Comparison of ENCODE assay signal across 13 cellular contexts in genomic region chr2:8796878-8797550, GRCh38. TPM values are rescaled to one million over a fixed set of nuclear protein-coding genes. Genes with fewer than 3 reads are reported as not detected.
A peak's percentile ranks its signal among the peaks of the same experiment; 100 is the strongest.
DNase-seq lines count a peak whose midpoint lies in the region; ATAC-seq, FAIRE-seq and TF ChIP-seq lines count a peak whose summit lies in the region.
"Had no signal": no experiment of that assay in that cellular context is flagged by ENCODE, and none has a peak within 500 bp of the region (broad histone marks: within the 10 kb centered on the region; RNA-seq: fewer than 3 reads in every experiment).

No MANE protein-coding gene starts in this region.

- no peak overlapping the region for H2AFZ ChIP-seq in GM12878 (ENCODE audit: control insufficient read depth, low read depth, low read length)

- WGBS in GM12878 (ENCODE audit: insufficient coverage, insufficient replicate concordance, low lambda C conversion rate, missing lambda C conversion rate): 48% methylated on average over 6 of the region's 6 CpGs

- peak overlapping the region; percentile 8 for H3K27ac Mint-ChIP-seq in activated CD4-positive, alpha-beta T cell treated with anti-CD3 and anti-CD28 coated beads for 36 hours

- peak overlapping the region; percentile 38; the same call in 1 of the 2 replicates for H3K4me2 ChIP-seq in GM12878 (ENCODE audit: control insufficient read depth, insufficient read depth)

- ATAC-seq in activated CD4-positive, alpha-beta T cell treated with anti-CD3 and anti-CD28 coated beads for 36 hours: peak; percentile 80
- ATAC-seq in GM21515 (IDR thresholded peaks at IDR 0.05; ENCODE audit: unreplicated experiment): peak; percentile 80
- peak; percentile 70 for ATAC-seq in HG03439 (IDR thresholded peaks at IDR 0.05; ENCODE audit: unreplicated experiment)
- ATAC-seq in GM12878: peak; percentile 74
- no peak for ATAC-seq in GM21825 (IDR thresholded peaks at IDR 0.05; ENCODE audit: unreplicated experiment)
- ATAC-seq in HG02642 (IDR thresholded peaks at IDR 0.05; ENCODE audit: poor library complexity, unreplicated experiment): no peak

- H3K4me3 ChIP-seq in GM12878: 0 out of 2 replicates have a peak overlapping the region, but pooled peaks have one; percentile 6
- H3K4me3 ChIP-seq: esophagus muscularis mucosa had no signal

- DNase-seq in activated CD4-positive, alpha-beta T cell treated with anti-CD3 and anti-CD28 coated beads for 36 hours: peak; percentile 46
- no peak for DNase-seq in activated CD4-positive, alpha-beta T cell treated with anti-CD3 and anti-CD28 coated beads for 48 hours
- DNase-seq in GM12878 (ENCODE audit: low read depth, low spot score) (peak; percentile 33), H4 (ENCODE audit: low spot score) (no peak)
- DNase-seq: NCI-H1694 had no signal

- no TSS peak for BruUV-seq in GM12878 (replicated peaks; lab: Mats Ljungman, UMichigan)

- peaks cover 0 to 8% of the 10 kb centered on the region in 2 experiments; a peak in 2 of 4 replicates for H3K36me3 ChIP-seq in GM12878 (ENCODE audit: control insufficient read depth in 2 of 2, insufficient read depth in 2 of 2, low read length in 1 of 2)

- no peaks in the 10 kb centered on the region; the same call in 1 of the 2 replicates for H4K20me1 ChIP-seq in GM12878 (ENCODE audit: control insufficient read depth, insufficient read depth)

- no peaks in the 10 kb centered on the region for H3K27me3 Mint-ChIP-seq in activated CD4-positive, alpha-beta T cell treated with anti-CD3 and anti-CD28 coated beads for 36 hours

- FAIRE-seq in GM12878 (lab: Jason Lieb, UNC): no peak
- FAIRE-seq: bronchial epithelial cell, GM18507 had no signal

- intact Hi-C loops in activated CD4-positive, alpha-beta T cell treated with anti-CD3 and anti-CD28 coated beads for 36 hours (cut with DNase I, micrococcal nuclease): no loop called here
- intact Hi-C loops in GM12878 (cut with micrococcal nuclease; ENCODE audit: unreplicated experiment): no loop called here

- TF ChIP-seq CTCF in GM12878 (IDR thresholded peaks at IDR 0.05 in 2 of 3, conservative IDR thresholded peaks at IDR 0.05 in 1 of 3; ENCODE audit: control insufficient read depth in 2 of 3, extremely low read depth in 1 of 3, insufficient read depth in 1 of 3, low read depth in 3 of 3, low read length in 3 of 3): no peak

- SMC1A ChIA-PET in GM12878 (lab: Charles Lee; ENCODE audit: uncharacterized antibody, unreplicated experiment): interaction anchor here (1.3 to 1.7 kb wide), 3 partner anchors 9 to 25 kb away, joined by 3 to 4 read pairs (median 4); no protein-coding TSS in a partner anchor

- H3K9me3 Mint-ChIP-seq in activated CD4-positive, alpha-beta T cell treated with anti-CD3 and anti-CD28 coated beads for 36 hours (ENCODE audit: low read depth): no peaks in the 10 kb centered on the region

- H3K4me1 Mint-ChIP-seq in activated CD4-positive, alpha-beta T cell treated with anti-CD3 and anti-CD28 coated beads for 36 hours: peaks cover 21% of the 10 kb centered on the region

- H3K9me3 ChIP-seq in GM12878 (replicated peaks; ENCODE audit: control insufficient read depth, insufficient read depth, low read length): no peaks in the 10 kb centered on the region
- H3K9me3 ChIP-seq: esophagus muscularis mucosa had no signal

- H3K27me3 ChIP-seq in GM12878 (replicated peaks in 1 of 2; ENCODE audit: control insufficient read depth in 2 of 2, insufficient read depth in 2 of 2, low read length in 1 of 2): no peaks in the 10 kb centered on the region
- H3K27me3 ChIP-seq: esophagus muscularis mucosa had no signal

- 0 out of 2 replicates have a peak overlapping the region, but pooled peaks have one; percentile 7 for H3K27ac ChIP-seq in GM12878 (ENCODE audit: control insufficient read depth, insufficient read depth)
- H3K27ac ChIP-seq: 22Rv1, esophagus muscularis mucosa had no signal

- CTCF ChIA-PET in activated CD4-positive, alpha-beta T cell treated with anti-CD3 and anti-CD28 coated beads for 36 hours (lab: Charles Lee): interaction anchor here (0.7 to 1.5 kb wide), 3 partner anchors 9 to 18 kb away, joined by 3 to 5 read pairs (median 3); no protein-coding TSS in a partner anchor
- CTCF ChIA-PET in GM12878 (lab: Yijun Ruan, JAX): interaction anchor here (1.0 to 1.5 kb wide), 3 partner anchors 13 to 104 kb away, joined by 3 to 4 read pairs (median 3); no protein-coding TSS in a partner anchor

- H3K36me3 Mint-ChIP-seq in activated CD4-positive, alpha-beta T cell treated with anti-CD3 and anti-CD28 coated beads for 36 hours (ENCODE audit: low read depth): peaks cover 45% of the 10 kb centered on the region

- H3K4me1 ChIP-seq in GM12878 (ENCODE audit: control insufficient read depth, insufficient read depth, low read length): peaks cover 8% of the 10 kb centered on the region

- no peak for TF ChIP-seq RAD21 in GM12878 (IDR thresholded peaks at IDR 0.05; ENCODE audit: insufficient read depth, low read depth, low read length)

- H3K9ac ChIP-seq in GM12878 (ENCODE audit: control insufficient read depth, insufficient read depth, low read length): no peak overlapping the region

- in situ Hi-C loops in GM12878 (cut with MboI): no loop called here

- RAD21 ChIA-PET in GM12878 (lab: Charles Lee; ENCODE audit: unreplicated experiment): interaction anchor here (1.1 kb wide), 1 partner anchor 37 kb away, joined by 4 read pairs; no protein-coding TSS in a partner anchor

- TF ChIP-seq POLR2A in GM12878 (IDR thresholded peaks at IDR 0.05; ENCODE audit: low read depth, low read length): no peak

- no peaks in the 10 kb centered on the region for H3K79me2 ChIP-seq in GM12878 (ENCODE audit: control insufficient read depth, insufficient read depth, low read length)

- POLR2A ChIA-PET in activated CD4-positive, alpha-beta T cell treated with anti-CD3 and anti-CD28 coated beads for 36 hours (lab: Charles Lee): interaction anchor here (0.6 kb wide), 1 partner anchor 13 kb away, joined by 4 read pairs; no protein-coding TSS in a partner anchor
- POLR2A ChIA-PET in GM12878 (lab: Charles Lee): interaction anchor here (1.0 to 1.1 kb wide), 2 partner anchors 64 to 65 kb away, joined by 3 read pairs; no protein-coding TSS in a partner anchor

- no peak for TF ChIP-seq EP300 in GM12878 (IDR thresholded peaks at IDR 0.05; ENCODE audit: borderline replicate concordance in 1 of 2, control insufficient read depth in 1 of 2, low read depth in 2 of 2, low read length in 2 of 2)

- no peak overlapping the region for H3K4me3 Mint-ChIP-seq in activated CD4-positive, alpha-beta T cell treated with anti-CD3 and anti-CD28 coated beads for 36 hours

TF ChIP-seq in GM12878, 131 proteins besides CTCF, POLR2A, EP300 and RAD21 (continues in another document):
- TF ChIP-seq BCL3 (IDR thresholded peaks at IDR 0.05; ENCODE audit: borderline replicate concordance, insufficient read depth, low read depth, low read length, poor library complexity, severe bottlenecking) (no peak), SIX5 (IDR thresholded peaks at IDR 0.05; ENCODE audit: low read depth, low read length, severe bottlenecking) (no peak), IRF4 (IDR thresholded peaks at IDR 0.05; ENCODE audit: low read depth, low read length) (no peak), FOXM1 (IDR thresholded peaks at IDR 0.05; ENCODE audit: low read depth, low read length) (0 out of 2 replicates have a peak, but pooled peaks have one; percentile 47), HDAC6 (IDR thresholded peaks at IDR 0.05; ENCODE audit: unreplicated experiment) (no peak), ZNF207 (IDR thresholded peaks at IDR 0.05; ENCODE audit: borderline replicate concordance) (no peak), MLLT1 (IDR thresholded peaks at IDR 0.05) (no peak), IKZF2 (IDR thresholded peaks at IDR 0.05) (peak; percentile 31 to 53; a peak in 2 of 4 replicates)

RNA-seq across cellular contexts. Expression of gene KIDINS220, which starts 40.4 kb away (rescaled TPM):
- total RNA-seq in activated CD4-positive, alpha-beta T cell treated with anti-CD3 and anti-CD28 coated beads for 36 hours: 10 to 100 TPM; 22.7 to 24.4 TPM
- 189 and 198 TPM in 2 replicates for total RNA-seq in GM12878 (2013; cell fraction: nucleolus; rRNA removed)
- total RNA-seq in GM12878 (2014; rRNA removed): 23.3 and 23.5 TPM in 2 replicates
- 21.5 and 22.1 TPM in 2 replicates for total RNA-seq in GM12878 (2014; rRNA removed; fragmentation: Illumina TruSeq; extraction: Trizol)
- total RNA-seq in GM12878 (2021): 16.6 and 18.0 TPM in 2 replicates
- polyA plus RNA-seq in GM12878 (2011; ENCODE audit: low read depth): 8.8 TPM
- 31.2 and 43.0 TPM in 2 replicates for polyA plus RNA-seq in GM12878 (2011; rRNA removed)
- 20.8 and 30.2 TPM in 2 replicates for polyA plus RNA-seq in GM12878 (2011; cell fraction: cytosol; rRNA removed)
- 42.0 and 45.2 TPM in 2 replicates for polyA plus RNA-seq in GM12878 (2011; cell fraction: nucleus; rRNA removed)
- polyA plus RNA-seq in GM12878 (2012): 10.9 and 11.9 TPM in 2 replicates
- 17.1 and 19.7 TPM in 2 replicates for polyA plus RNA-seq in GM12878 (2014; fragmentation: Illumina TruSeq; extraction: Trizol)
- 1 to 10 TPM; 6.0 to 8.0 TPM for polyA plus RNA-seq in GM12878 (2014; fragmentation: Nextera tagmentation; extraction: Ambion mirVana)
- 11.9 and 15.4 TPM in 2 replicates for polyA plus RNA-seq in GM12878 (2014; rRNA removed)
- 10 to 100 TPM; 10.9 to 15.4 TPM for polyA plus RNA-seq in GM12878 (2016; fragmentation: Nextera tagmentation; extraction: Ambion mirVana)
- 68.3 and 84.8 TPM in 2 replicates for polyA minus RNA-seq in GM12878 (2011; rRNA and poly(A)+ RNA removed)
- polyA minus RNA-seq in GM12878 (2011; cell fraction: cytosol; rRNA and poly(A)+ RNA removed): 15.7 and 16.0 TPM in 2 replicates
- polyA minus RNA-seq in GM12878 (2011; cell fraction: nucleus; rRNA and poly(A)+ RNA removed): 64.1 and 79.2 TPM in 2 replicates
- total RNA-seq in H4 (2014; rRNA removed; shearing (Covaris generic)): 12.1 and 12.4 TPM in 2 replicates

Comparison
In these comparisons a context has a peak if more than half of its experiments do, and no peak if none do; other contexts are left out.
1. DNase-seq: peak in activated CD4-positive, alpha-beta T cell treated with anti-CD3 and anti-CD28 coated beads for 36 hours (single experiment) and GM12878 (single experiment); none in activated CD4-positive, alpha-beta T cell treated with anti-CD3 and anti-CD28 coated beads for 48 hours (single experiment) and H4 (single experiment).
2. ATAC-seq: peak in activated CD4-positive, alpha-beta T cell treated with anti-CD3 and anti-CD28 coated beads for 36 hours (single experiment), GM21515 (single experiment), HG03439 (single experiment) and GM12878 (single experiment); none in GM21825 (single experiment) and HG02642 (single experiment).